ENCODE assay signal across 13 cellular contexts in the genomic region with DNA sequence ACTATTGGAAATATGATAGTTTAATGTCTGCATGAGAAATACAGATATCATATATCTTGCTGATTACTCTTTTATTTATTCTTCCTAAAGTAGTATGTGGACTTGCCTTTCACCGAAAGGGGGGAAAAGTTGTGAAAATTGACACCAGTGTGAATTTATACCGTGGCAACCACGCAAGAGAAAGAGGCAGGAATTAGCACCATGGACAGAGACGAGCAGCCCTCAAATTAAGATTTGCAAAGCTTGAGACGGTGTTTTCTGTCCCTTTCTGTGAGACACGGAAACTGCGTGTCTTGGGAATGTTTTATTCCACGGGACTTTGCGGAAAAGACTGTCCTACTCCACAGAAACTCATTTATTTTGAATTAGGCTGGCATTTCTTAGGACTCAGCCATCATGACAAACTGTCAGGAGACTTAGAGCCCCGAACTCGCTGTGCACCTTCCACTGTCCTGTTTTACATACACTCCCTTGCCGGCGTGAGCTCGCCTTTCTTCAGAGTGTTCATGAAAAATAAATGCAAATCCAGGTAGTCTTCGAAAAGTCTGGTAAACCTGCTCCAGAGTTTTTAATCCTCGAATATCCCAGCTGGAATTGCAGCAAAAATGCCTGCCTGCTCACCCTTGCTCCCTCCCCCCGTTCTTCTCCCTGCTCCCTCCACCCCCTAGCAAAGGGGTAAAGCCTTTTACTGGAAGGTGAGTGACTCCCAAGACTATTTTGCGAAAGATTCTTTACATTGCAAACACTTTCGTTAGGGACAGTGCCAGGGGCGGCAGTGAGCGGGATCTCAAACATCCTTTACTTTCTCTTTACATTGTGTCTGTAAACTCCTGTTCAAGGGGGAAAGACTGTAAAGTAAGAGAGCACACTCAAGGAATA. TPM values are rescaled to one million over a fixed set of nuclear protein-coding genes. Genes with fewer than 3 reads are reported as not detected.
DNase-seq lines count a peak whose midpoint lies in the region; ATAC-seq and TF ChIP-seq lines count a peak whose summit lies in the region.
"Had no signal": no experiment of that assay in that cellular context is flagged by ENCODE, and none has a peak within 500 bp of the region (broad histone marks: within the 10 kb centered on the region; RNA-seq: fewer than 3 reads in every experiment).

No MANE protein-coding gene starts in this region.

- TF ChIP-seq CTCF in WTC11 (IDR thresholded peaks at IDR 0.05), result no peak
- TF ChIP-seq CTCF in prostate gland (IDR thresholded peaks at IDR 0.05), result no peak

- H3K36me3 ChIP-seq in iPS-15b (ENCODE audit: control insufficient read depth, insufficient read depth, low read length) (no peaks in the 10 kb centered on the region), skeletal muscle satellite cell (ENCODE audit: insufficient read depth, low read length) (no peaks in the 10 kb centered on the region), prostate gland (no peaks in the 10 kb centered on the region)
- H3K36me3 ChIP-seq: neutrophil had no signal

- ATAC-seq in WTC11, result peak; percentile 4; the same call in 1 of the 2 replicates
- no peak for ATAC-seq in stimulated activated effector memory CD8-positive, alpha-beta T cell treated with anti-CD3 and anti-CD28 coated beads, Interleukin-12 subunit alpha, Interleukin-12 subunit beta, amount 100 ng/mL, for 72 hours

- H3K9ac ChIP-seq in iPS-15b (ENCODE audit: low read depth, low read length), result no peak overlapping the region
- no peak overlapping the region for H3K9ac ChIP-seq in skeletal muscle satellite cell (ENCODE audit: low read depth, low read length)

- H3K9me3 Mint-ChIP-seq in WTC11, result no peaks in the 10 kb centered on the region
- peaks cover 5% of the 10 kb centered on the region for H3K9me3 Mint-ChIP-seq in stimulated activated effector memory CD8-positive, alpha-beta T cell treated with anti-CD3 and anti-CD28 coated beads, Interleukin-12 subunit alpha, Interleukin-12 subunit beta, amount 100 ng/mL, for 72 hours

- peaks cover 46% of the 10 kb centered on the region for H3K27me3 Mint-ChIP-seq in WTC11 (ENCODE audit: low read depth)

- peak; percentile 29 for DNase-seq in NCI-H748 (lab: John Stamatoyannopoulos, UW; ENCODE audit: unreplicated experiment)
- DNase-seq in NCI-H748 treated with DMSO at 0.1 percent for 48 hours (lab: John Stamatoyannopoulos, UW), result no peak
- DNase-seq in WTC11 (ENCODE audit: low spot score), result no peak
- no peak for DNase-seq in stimulated activated effector memory CD8-positive, alpha-beta T cell treated with anti-CD3 and anti-CD28 coated beads, Interleukin-12 subunit alpha, Interleukin-12 subunit beta, amount 100 ng/mL, for 72 hours (ENCODE audit: low spot score in 2 of 2)
- no peak for DNase-seq in NCI-H226
- no peak for DNase-seq in prostate gland (ENCODE audit: low spot score)
- DNase-seq: activated T-cell treated with anti-CD3 and anti-CD28 coated beads, Interleukin-2, amount 50 U/mL, for 48 hours; NCI-H1092; stimulated activated CD4-positive, alpha-beta T cell treated with anti-CD3 and anti-CD28 coated beads, Interleukin-4, amount 100 ng/mL, for 24 hours had no signal

- CTCF ChIA-PET in WTC11 (lab: Charles Lee), result no interaction called here

- no peak for TF ChIP-seq POLR2A in prostate gland (IDR thresholded peaks at IDR 0.05)

- H3K4me1 Mint-ChIP-seq in WTC11, result peaks cover 28% of the 10 kb centered on the region
- H3K4me1 Mint-ChIP-seq in stimulated activated effector memory CD8-positive, alpha-beta T cell treated with anti-CD3 and anti-CD28 coated beads, Interleukin-12 subunit alpha, Interleukin-12 subunit beta, amount 100 ng/mL, for 72 hours, result no peaks in the 10 kb centered on the region

- POLR2A ChIA-PET in WTC11 (lab: Charles Lee), result no interaction called here

- H3K4me3 Mint-ChIP-seq in WTC11, result peak overlapping the region; percentile 80
- no peak overlapping the region for H3K4me3 Mint-ChIP-seq in stimulated activated effector memory CD8-positive, alpha-beta T cell treated with anti-CD3 and anti-CD28 coated beads, Interleukin-12 subunit alpha, Interleukin-12 subunit beta, amount 100 ng/mL, for 72 hours

- H3K36me3 Mint-ChIP-seq in WTC11, result no peaks in the 10 kb centered on the region
- H3K36me3 Mint-ChIP-seq in stimulated activated effector memory CD8-positive, alpha-beta T cell treated with anti-CD3 and anti-CD28 coated beads, Interleukin-12 subunit alpha, Interleukin-12 subunit beta, amount 100 ng/mL, for 72 hours, result no peaks in the 10 kb centered on the region

- H3K4me3 ChIP-seq in iPS-15b (ENCODE audit: low read depth, low read length) (peak overlapping the region; percentile 45), skeletal muscle satellite cell (ENCODE audit: low read length) (no peak overlapping the region), prostate gland (no peak overlapping the region)

- H3K27me3 ChIP-seq in iPS-15b (ENCODE audit: control insufficient read depth, insufficient read depth, low read length) (peaks cover 75% of the 10 kb centered on the region), skeletal muscle satellite cell (ENCODE audit: control insufficient read depth, insufficient read depth, low read length) (peaks cover 34% of the 10 kb centered on the region), prostate gland (replicated peaks; ENCODE audit: insufficient read depth) (peaks cover 18% of the 10 kb centered on the region)

- H3K4me1 ChIP-seq in iPS-15b (ENCODE audit: control insufficient read depth, insufficient read depth, low read length), result peaks cover 5% of the 10 kb centered on the region
- peaks cover 6% of the 10 kb centered on the region for H3K4me1 ChIP-seq in skeletal muscle satellite cell (ENCODE audit: control insufficient read depth, insufficient read depth, low read length)
- no peaks in the 10 kb centered on the region for H3K4me1 ChIP-seq in prostate gland (replicated peaks)

- H3K4me2 ChIP-seq in skeletal muscle satellite cell (ENCODE audit: low read length), result peak overlapping the region; percentile 2

- WGBS in prostate gland, result 3% methylated on average over 21 of the region's 21 CpGs

- H3K27ac ChIP-seq in prostate gland, result no peak overlapping the region
- H3K27ac ChIP-seq: neutrophil had no signal

- H3K9me3 ChIP-seq in iPS-15b (ENCODE audit: control insufficient read depth, insufficient read depth, low read length) (no peaks in the 10 kb centered on the region), skeletal muscle satellite cell (replicated peaks; ENCODE audit: low read length) (no peaks in the 10 kb centered on the region), prostate gland (no peaks in the 10 kb centered on the region)
- H3K9me3 ChIP-seq: neutrophil had no signal

- intact Hi-C loops in prostate gland (cut with DNase I), result no loop called here

- no peak overlapping the region for H3K27ac Mint-ChIP-seq in WTC11
- no peak overlapping the region for H3K27ac Mint-ChIP-seq in stimulated activated effector memory CD8-positive, alpha-beta T cell treated with anti-CD3 and anti-CD28 coated beads, Interleukin-12 subunit alpha, Interleukin-12 subunit beta, amount 100 ng/mL, for 72 hours

TF ChIP-seq in WTC11, 78 proteins besides CTCF, POLR2A, EP300 and RAD21 (continues in another document):
- TF ChIP-seq, protein P1, sequence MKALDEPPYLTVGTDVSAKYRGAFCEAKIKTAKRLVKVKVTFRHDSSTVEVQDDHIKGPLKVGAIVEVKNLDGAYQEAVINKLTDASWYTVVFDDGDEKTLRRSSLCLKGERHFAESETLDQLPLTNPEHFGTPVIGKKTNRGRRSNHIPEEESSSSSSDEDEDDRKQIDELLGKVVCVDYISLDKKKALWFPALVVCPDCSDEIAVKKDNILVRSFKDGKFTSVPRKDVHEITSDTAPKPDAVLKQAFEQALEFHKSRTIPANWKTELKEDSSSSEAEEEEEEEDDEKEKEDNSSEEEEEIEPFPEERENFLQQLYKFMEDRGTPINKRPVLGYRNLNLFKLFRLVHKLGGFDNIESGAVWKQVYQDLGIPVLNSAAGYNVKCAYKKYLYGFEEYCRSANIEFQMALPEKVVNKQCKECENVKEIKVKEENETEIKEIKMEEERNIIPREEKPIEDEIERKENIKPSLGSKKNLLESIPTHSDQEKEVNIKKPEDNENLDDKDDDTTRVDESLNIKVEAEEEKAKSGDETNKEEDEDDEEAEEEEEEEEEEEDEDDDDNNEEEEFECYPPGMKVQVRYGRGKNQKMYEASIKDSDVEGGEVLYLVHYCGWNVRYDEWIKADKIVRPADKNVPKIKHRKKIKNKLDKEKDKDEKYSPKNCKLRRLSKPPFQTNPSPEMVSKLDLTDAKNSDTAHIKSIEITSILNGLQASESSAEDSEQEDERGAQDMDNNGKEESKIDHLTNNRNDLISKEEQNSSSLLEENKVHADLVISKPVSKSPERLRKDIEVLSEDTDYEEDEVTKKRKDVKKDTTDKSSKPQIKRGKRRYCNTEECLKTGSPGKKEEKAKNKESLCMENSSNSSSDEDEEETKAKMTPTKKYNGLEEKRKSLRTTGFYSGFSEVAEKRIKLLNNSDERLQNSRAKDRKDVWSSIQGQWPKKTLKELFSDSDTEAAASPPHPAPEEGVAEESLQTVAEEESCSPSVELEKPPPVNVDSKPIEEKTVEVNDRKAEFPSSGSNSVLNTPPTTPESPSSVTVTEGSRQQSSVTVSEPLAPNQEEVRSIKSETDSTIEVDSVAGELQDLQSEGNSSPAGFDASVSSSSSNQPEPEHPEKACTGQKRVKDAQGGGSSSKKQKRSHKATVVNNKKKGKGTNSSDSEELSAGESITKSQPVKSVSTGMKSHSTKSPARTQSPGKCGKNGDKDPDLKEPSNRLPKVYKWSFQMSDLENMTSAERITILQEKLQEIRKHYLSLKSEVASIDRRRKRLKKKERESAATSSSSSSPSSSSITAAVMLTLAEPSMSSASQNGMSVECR (CRISPR knock-in tag; IDR thresholded peaks at IDR 0.05; ENCODE audit: borderline replicate concordance), result peak; percentile 49; the same call in 1 of the 2 replicates
- TF ChIP-seq, protein P2, sequence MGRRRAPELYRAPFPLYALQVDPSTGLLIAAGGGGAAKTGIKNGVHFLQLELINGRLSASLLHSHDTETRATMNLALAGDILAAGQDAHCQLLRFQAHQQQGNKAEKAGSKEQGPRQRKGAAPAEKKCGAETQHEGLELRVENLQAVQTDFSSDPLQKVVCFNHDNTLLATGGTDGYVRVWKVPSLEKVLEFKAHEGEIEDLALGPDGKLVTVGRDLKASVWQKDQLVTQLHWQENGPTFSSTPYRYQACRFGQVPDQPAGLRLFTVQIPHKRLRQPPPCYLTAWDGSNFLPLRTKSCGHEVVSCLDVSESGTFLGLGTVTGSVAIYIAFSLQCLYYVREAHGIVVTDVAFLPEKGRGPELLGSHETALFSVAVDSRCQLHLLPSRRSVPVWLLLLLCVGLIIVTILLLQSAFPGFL (CRISPR knock-in tag; IDR thresholded peaks at IDR 0.05; ENCODE audit: borderline replicate concordance), result no peak
- TF ChIP-seq FOXJ3 (CRISPR knock-in tag; IDR thresholded peaks at IDR 0.05; ENCODE audit: borderline replicate concordance), result no peak

RNA-seq across cellular contexts. Expression of a gene that starts 3.8 kb away (rescaled TPM):
- 22.8 to 35.9 TPM (median 26.7 TPM) in 3 replicates for total RNA-seq in WTC11 (2021)
- total RNA-seq in skeletal muscle satellite cell (2012; rRNA removed), result under 0.01 and 1.3 TPM in 2 replicates
- 10 to 100 TPM in 1 of 2 donors, under 1 TPM in 1; 0.55 to 43.1 TPM for total RNA-seq in prostate gland
- total RNA-seq: A673 had no signal
